In genomic region chr2:75667884-75668283, GRCh38 we compare ENCODE assay signal across 17 cellular contexts.
"Had no signal": no experiment of that assay in that cellular context is flagged by ENCODE, and none has a peak within 500 bp of the region (broad histone marks: within the 10 kb centered on the region; RNA-seq: fewer than 3 reads in every experiment).

No MANE protein-coding gene starts in this region.

- H3K9me3 Mint-ChIP-seq: activated CD4-positive, alpha-beta T cell treated with anti-CD3 and anti-CD28 coated beads, Interleukin-2, amount 10 ng/mL, durations not matched to agents 7 days and 5 days; activated naive CD4-positive, alpha-beta T cell treated with anti-CD3 and anti-CD28 coated beads, Interleukin-2, amount 10 ng/mL, durations not matched to agents 7 days and 5 days; activated T-helper 17 cell treated with anti-CD3 and anti-CD28 coated beads, Interleukin-2, amount 50 U/mL, for 72 hours; natural killer cell treated with Interleukin-12 subunit alpha and Interleukin-12 subunit beta and Interleukin-15 and Interleukin-18, amount 100 ng/mL, for 72 hours had no signal

- ATAC-seq: activated T-helper 17 cell treated with anti-CD3 and anti-CD28 coated beads, Interleukin-2, amount 50 U/mL, for 72 hours; heart right ventricle; natural killer cell treated with Interleukin-12 subunit alpha and Interleukin-12 subunit beta and Interleukin-15 and Interleukin-18, amount 100 ng/mL, for 72 hours; psoas muscle; sciatic nerve had no signal

- H3K27me3 ChIP-seq: adrenal gland, esophagus muscularis mucosa, heart right ventricle, suprapubic skin had no signal

- H3K9me3 ChIP-seq: adrenal gland, esophagus muscularis mucosa, heart right ventricle, psoas muscle, suprapubic skin had no signal

- H3K4me3 ChIP-seq: adrenal gland, esophagus muscularis mucosa, heart right ventricle, lung, psoas muscle, suprapubic skin had no signal

- H3K27ac ChIP-seq: adrenal gland, esophagus muscularis mucosa, heart right ventricle, psoas muscle, suprapubic skin had no signal

- H3K4me3 Mint-ChIP-seq: activated CD4-positive, alpha-beta T cell treated with anti-CD3 and anti-CD28 coated beads, Interleukin-2, amount 10 ng/mL, durations not matched to agents 7 days and 5 days; activated naive CD4-positive, alpha-beta T cell treated with anti-CD3 and anti-CD28 coated beads, Interleukin-2, amount 10 ng/mL, durations not matched to agents 7 days and 5 days; activated T-helper 17 cell treated with anti-CD3 and anti-CD28 coated beads, Interleukin-2, amount 50 U/mL, for 72 hours; natural killer cell treated with Interleukin-12 subunit alpha and Interleukin-12 subunit beta and Interleukin-15 and Interleukin-18, amount 100 ng/mL, for 72 hours had no signal

- H3K27me3 Mint-ChIP-seq: activated CD4-positive, alpha-beta T cell treated with anti-CD3 and anti-CD28 coated beads, Interleukin-2, amount 10 ng/mL, durations not matched to agents 7 days and 5 days; activated naive CD4-positive, alpha-beta T cell treated with anti-CD3 and anti-CD28 coated beads, Interleukin-2, amount 10 ng/mL, durations not matched to agents 7 days and 5 days; activated T-helper 17 cell treated with anti-CD3 and anti-CD28 coated beads, Interleukin-2, amount 50 U/mL, for 72 hours; natural killer cell treated with Interleukin-12 subunit alpha and Interleukin-12 subunit beta and Interleukin-15 and Interleukin-18, amount 100 ng/mL, for 72 hours had no signal

- DNase-seq: activated CD4-positive, alpha-beta T cell treated with anti-CD3 and anti-CD28 coated beads, Interleukin-2, amount 10 ng/mL, durations not matched to agents 7 days and 5 days; activated CD4-positive, CD25-positive, alpha-beta regulatory T cell; activated CD8-positive, alpha-beta memory T cell treated with anti-CD3 and anti-CD28 coated beads for 24 hours; activated naive CD4-positive, alpha-beta T cell treated with anti-CD3 and anti-CD28 coated beads, Interleukin-2, amount 10 ng/mL, durations not matched to agents 7 days and 5 days; activated T-cell treated with anti-CD3 and anti-CD28 coated beads for 4 hours; adrenal gland; foreskin fibroblast; heart right ventricle; psoas muscle; stimulated activated CD4-positive, alpha-beta T cell treated with anti-CD3 and anti-CD28 coated beads, Interleukin-2, amount 100 ng/mL, for 48 hours; stimulated activated naive CD4-positive, alpha-beta T cell treated with Interleukin-2 at 50 U/mL for 16 hours had no signal

- H3K4me1 ChIP-seq: adrenal gland, esophagus muscularis mucosa, heart right ventricle, psoas muscle, suprapubic skin had no signal

- H3K4me1 Mint-ChIP-seq: activated naive CD4-positive, alpha-beta T cell treated with anti-CD3 and anti-CD28 coated beads, Interleukin-2, amount 10 ng/mL, durations not matched to agents 7 days and 5 days; activated T-helper 17 cell treated with anti-CD3 and anti-CD28 coated beads, Interleukin-2, amount 50 U/mL, for 72 hours had no signal

- H3K27ac Mint-ChIP-seq: activated CD4-positive, alpha-beta T cell treated with anti-CD3 and anti-CD28 coated beads, Interleukin-2, amount 10 ng/mL, durations not matched to agents 7 days and 5 days; activated naive CD4-positive, alpha-beta T cell treated with anti-CD3 and anti-CD28 coated beads, Interleukin-2, amount 10 ng/mL, durations not matched to agents 7 days and 5 days; activated T-helper 17 cell treated with anti-CD3 and anti-CD28 coated beads, Interleukin-2, amount 50 U/mL, for 72 hours; natural killer cell treated with Interleukin-12 subunit alpha and Interleukin-12 subunit beta and Interleukin-15 and Interleukin-18, amount 100 ng/mL, for 72 hours had no signal
